ENCODE assay signal across 8 cellular contexts in genomic region chr22:42649261-42650056, GRCh38. TPM values are rescaled to one million over a fixed set of nuclear protein-coding genes. Genes with fewer than 3 reads are reported as not detected.
A peak's percentile ranks its signal among the peaks of the same experiment; 100 is the strongest.
DNase-seq lines count a peak whose midpoint lies in the region; ATAC-seq and TF ChIP-seq lines count a peak whose summit lies in the region.

TSS of gene CYB5R3 (minus strand) at chr22:42649392. CDS start at chr22:42649315, 77 bp downstream.

- peaks cover 31% of the 10 kb centered on the region for H4K20me1 ChIP-seq in PC-9 (ENCODE audit: insufficient read depth)

- H3K9me2 ChIP-seq in PC-9 (ENCODE audit: insufficient read depth): no peaks in the 10 kb centered on the region

- TF ChIP-seq CTCF in PC-9 (conservative IDR thresholded peaks at IDR 0.05): no peak

- H3K9me3 ChIP-seq in PC-9 (ENCODE audit: insufficient read depth, low read depth) (no peaks in the 10 kb centered on the region), esophagus (ENCODE audit: control insufficient read depth in 2 of 2, insufficient read depth in 1 of 2, low read depth in 1 of 2, low read length in 1 of 2) (no peaks in the 10 kb centered on the region), mucosa of stomach (ENCODE audit: control insufficient read depth, low read length) (no peaks in the 10 kb centered on the region)

- CTCF ChIA-PET in PC-9 (lab: Charles Lee): no interaction called here

- H2AFZ ChIP-seq in PC-9: peak within 1 kb of the TSS; percentile 82

- POLR2A ChIA-PET in PC-9 (lab: Charles Lee; ENCODE audit: unreplicated experiment): interaction anchor here (0.5 to 0.6 kb wide), 5 partner anchors 9 to 361 kb away, joined by 3 to 21 read pairs (median 5); no protein-coding TSS in a partner anchor

- no peaks in the 10 kb centered on the region for H3K9me3 Mint-ChIP-seq in activated T-cell treated with anti-CD3 and anti-CD28 coated beads, Interleukin-2, amount 50 U/mL, for 24 hours

- H3K27ac ChIP-seq in PC-9 (no peak within 1 kb of the TSS), esophagus (ENCODE audit: low read depth in 2 of 2, low read length in 1 of 2) (peak within 1 kb of the TSS; percentile 86 to 97)

- DNase-seq in CD1c-positive myeloid dendritic cell (ENCODE audit: extremely low spot score) (peak; percentile 83), HS-5 (ENCODE audit: low read depth) (peak; percentile 29), PC-9 (peak; percentile 40 to 70)
- DNase-seq in activated T-cell treated with anti-CD3 and anti-CD28 coated beads, Interleukin-2, amount 50 U/mL, for 24 hours: peak; percentile 90
- peak; percentile 88 for DNase-seq in stimulated activated CD8-positive, alpha-beta memory T cell treated with anti-CD3 and anti-CD28 coated beads, Interleukin-4, amount 100 ng/mL, for 48 hours

- H3K9ac ChIP-seq in mucosa of stomach (ENCODE audit: low read length): peak within 1 kb of the TSS; percentile 76

- H3F3A ChIP-seq in PC-9 (ENCODE audit: insufficient read depth, low read depth): peaks cover 26% of the 10 kb centered on the region

- H3K4me1 ChIP-seq in PC-9 (replicated peaks; ENCODE audit: insufficient read depth) (peaks cover 31% of the 10 kb centered on the region), esophagus (ENCODE audit: control insufficient read depth in 2 of 2, insufficient read depth in 2 of 2, low read length in 1 of 2) (peaks cover 11 to 40% of the 10 kb centered on the region in 2 donors), mucosa of stomach (ENCODE audit: control insufficient read depth, insufficient read depth, low read length) (peaks cover 57% of the 10 kb centered on the region)

- H3K4me2 ChIP-seq in PC-9: peak within 1 kb of the TSS; percentile 100

- peak within 1 kb of the TSS; percentile 98 for H3K4me3 Mint-ChIP-seq in activated T-cell treated with anti-CD3 and anti-CD28 coated beads, Interleukin-2, amount 50 U/mL, for 24 hours

- BruUV-seq in PC-9 (replicated peaks; lab: Mats Ljungman, UMichigan): TSS peak; percentile 98

- peak within 1 kb of the TSS; percentile 96 for H3K27ac Mint-ChIP-seq in activated T-cell treated with anti-CD3 and anti-CD28 coated beads, Interleukin-2, amount 50 U/mL, for 24 hours

- intact Hi-C loops in PC-9 (cut with micrococcal nuclease; ENCODE audit: unreplicated experiment): no loop called here

- peaks cover 15% of the 10 kb centered on the region for H3K36me3 Mint-ChIP-seq in activated T-cell treated with anti-CD3 and anti-CD28 coated beads, Interleukin-2, amount 50 U/mL, for 24 hours (ENCODE audit: low read depth)

- H3K4me3 ChIP-seq in PC-9 (peak within 1 kb of the TSS; percentile 100), esophagus (ENCODE audit: low read depth in 1 of 2, low read length in 2 of 2) (peak within 1 kb of the TSS; percentile 91 to 99), mucosa of stomach (ENCODE audit: low read length) (peak within 1 kb of the TSS; percentile 71)

- peaks cover 36% of the 10 kb centered on the region for H3K4me1 Mint-ChIP-seq in activated T-cell treated with anti-CD3 and anti-CD28 coated beads, Interleukin-2, amount 50 U/mL, for 24 hours (ENCODE audit: low read depth)

- H3K36me3 ChIP-seq in PC-9 (ENCODE audit: low read depth): no peaks in the 10 kb centered on the region
- no peaks in the 10 kb centered on the region for H3K36me3 ChIP-seq in esophagus (ENCODE audit: control insufficient read depth in 2 of 2, insufficient read depth in 2 of 2, low read length in 1 of 2)
- no peaks in the 10 kb centered on the region for H3K36me3 ChIP-seq in mucosa of stomach (ENCODE audit: control insufficient read depth, insufficient read depth, low read length)

- H3K27me3 Mint-ChIP-seq in activated T-cell treated with anti-CD3 and anti-CD28 coated beads, Interleukin-2, amount 50 U/mL, for 24 hours: no peaks in the 10 kb centered on the region

- 8 to 19% methylated on average over 34 to 79 of the region's 79 CpGs for WGBS in esophagus, 2 donors

- H3K27me3 ChIP-seq in PC-9 (ENCODE audit: insufficient read depth, low read depth) (no peaks in the 10 kb centered on the region), esophagus (ENCODE audit: control insufficient read depth in 1 of 2, insufficient read depth in 2 of 2, low read length in 2 of 2) (no peaks in the 10 kb centered on the region), mucosa of stomach (ENCODE audit: control insufficient read depth, insufficient read depth, low read length) (no peaks in the 10 kb centered on the region)

- peaks cover 45% of the 10 kb centered on the region for H3K79me2 ChIP-seq in PC-9 (ENCODE audit: low read depth)

- ATAC-seq in GM19397 (IDR thresholded peaks at IDR 0.05; ENCODE audit: unreplicated experiment): peak; percentile 66

RNA-seq across cellular contexts. Expression of gene CYB5R3, which starts in this region (rescaled TPM):
- total RNA-seq in PC-9 (2021): 97.6 and 106 TPM in 2 replicates
- polyA plus RNA-seq in esophagus: 100 to 1,000 TPM in 1 of 2 donors, 10 to 100 TPM in 1; 52.7 to 112 TPM

Comparison
In these comparisons a context has a peak if more than half of its experiments do, and no peak if none do; other contexts are left out.
1. DNase-seq: peak in every context shown above with its lines; median percentile 90 in activated T-cell treated with anti-CD3 and anti-CD28 coated beads, Interleukin-2, amount 50 U/mL, for 24 hours; 88 in stimulated activated CD8-positive, alpha-beta memory T cell treated with anti-CD3 and anti-CD28 coated beads, Interleukin-4, amount 100 ng/mL, for 48 hours; 83 in CD1c-positive myeloid dendritic cell; 55 in PC-9; 29 in HS-5.